ENCODE assay signal across 8 cellular contexts in genomic region chr9:17578911-17579793, GRCh38. TPM values are rescaled to one million over a fixed set of nuclear protein-coding genes. Genes with fewer than 3 reads are reported as not detected.
DNase-seq lines count a peak whose midpoint lies in the region; ATAC-seq and TF ChIP-seq lines count a peak whose summit lies in the region.

TSS of gene SH3GL2 (plus strand) at chr9:17579066.

- whole genome bisulfite sequencing in heart right ventricle, 2 donors: 1% methylated on average over 105 to 109 of the region's 109 CpGs

- POLR2A ChIA-PET in CD4-positive, alpha-beta memory T cell (lab: Charles Lee; ENCODE audit: partially characterized antibody): no interaction called here

- peak; percentile 66 for ATAC-seq in GM19463 (IDR thresholded peaks at IDR 0.05; ENCODE audit: unreplicated experiment)
- ATAC-seq in heart right ventricle: peak; percentile 50 to 94 (median 76)
- ATAC-seq in GM21786 (IDR thresholded peaks at IDR 0.05; ENCODE audit: unreplicated experiment): no peak

- peaks cover 0 to 22% (median 7%) of the 10 kb centered on the region in 8 donors for H3K9me3 Mint-ChIP-seq in CD4-positive, alpha-beta memory T cell
- H3K9me3 Mint-ChIP-seq in activated T-helper 2 cell treated with anti-CD3 and anti-CD28 coated beads, Interferon-gamma antibody, Interleukin-2, Interleukin-4, amounts not matched to agents 10 μg/mL and 5 μg/mL and 100 μg/mL, durations not matched to agents 14 hours and 24 hours and 36 hours: no peaks in the 10 kb centered on the region
- no peaks in the 10 kb centered on the region for H3K9me3 Mint-ChIP-seq in progenitor cell of endocrine pancreas (ENCODE audit: low read depth)

- no peaks in the 10 kb centered on the region for H3K9me3 ChIP-seq in CD4-positive, alpha-beta memory T cell (ENCODE audit: control insufficient read depth in 1 of 2, low read length in 2 of 2)
- no peaks in the 10 kb centered on the region for H3K9me3 ChIP-seq in heart right ventricle

- no peak within 1 kb of the TSS for H3K27ac ChIP-seq in CD4-positive, alpha-beta memory T cell (ENCODE audit: low read depth, low read length)
- peak within 1 kb of the TSS in 2 of 10 donors; percentile 4 to 14 for H3K27ac ChIP-seq in heart right ventricle

- H3K4me1 ChIP-seq in CD4-positive, alpha-beta memory T cell (ENCODE audit: insufficient read depth, low read length): no peaks in the 10 kb centered on the region
- peaks cover 0 to 12% (median 6%) of the 10 kb centered on the region in 9 donors for H3K4me1 ChIP-seq in heart right ventricle

- peaks cover 16% of the 10 kb centered on the region in 2 donors for H3K27me3 Mint-ChIP-seq in CD4-positive, alpha-beta memory T cell
- H3K27me3 Mint-ChIP-seq in activated T-helper 2 cell treated with anti-CD3 and anti-CD28 coated beads, Interferon-gamma antibody, Interleukin-2, Interleukin-4, amounts not matched to agents 10 μg/mL and 5 μg/mL and 100 μg/mL, durations not matched to agents 14 hours and 24 hours and 36 hours (ENCODE audit: low read depth): peaks cover 24% of the 10 kb centered on the region
- H3K27me3 Mint-ChIP-seq in progenitor cell of endocrine pancreas: peaks cover 67% of the 10 kb centered on the region

- H3K27ac Mint-ChIP-seq in CD4-positive, alpha-beta memory T cell: no peak within 1 kb of the TSS
- no peak within 1 kb of the TSS for H3K27ac Mint-ChIP-seq in activated T-helper 2 cell treated with anti-CD3 and anti-CD28 coated beads, Interferon-gamma antibody, Interleukin-2, Interleukin-4, amounts not matched to agents 10 μg/mL and 5 μg/mL and 100 μg/mL, durations not matched to agents 14 hours and 24 hours and 36 hours
- no peak within 1 kb of the TSS for H3K27ac Mint-ChIP-seq in progenitor cell of endocrine pancreas

- peaks cover 0 to 9% (median 2%) of the 10 kb centered on the region in 4 donors for H3K4me1 Mint-ChIP-seq in CD4-positive, alpha-beta memory T cell
- H3K4me1 Mint-ChIP-seq in activated T-helper 2 cell treated with anti-CD3 and anti-CD28 coated beads, Interferon-gamma antibody, Interleukin-2, Interleukin-4, amounts not matched to agents 10 μg/mL and 5 μg/mL and 100 μg/mL, durations not matched to agents 14 hours and 24 hours and 36 hours (ENCODE audit: low read depth): peaks cover 4% of the 10 kb centered on the region
- H3K4me1 Mint-ChIP-seq in progenitor cell of endocrine pancreas (ENCODE audit: low read depth): no peaks in the 10 kb centered on the region

- H3K36me3 Mint-ChIP-seq in CD4-positive, alpha-beta memory T cell: no peaks in the 10 kb centered on the region
- H3K36me3 Mint-ChIP-seq in activated T-helper 2 cell treated with anti-CD3 and anti-CD28 coated beads, Interferon-gamma antibody, Interleukin-2, Interleukin-4, amounts not matched to agents 10 μg/mL and 5 μg/mL and 100 μg/mL, durations not matched to agents 14 hours and 24 hours and 36 hours (ENCODE audit: low read depth): no peaks in the 10 kb centered on the region
- no peaks in the 10 kb centered on the region for H3K36me3 Mint-ChIP-seq in progenitor cell of endocrine pancreas (ENCODE audit: insufficient read depth)

- no peak within 1 kb of the TSS for H3K4me3 ChIP-seq in CD4-positive, alpha-beta memory T cell (ENCODE audit: low read length in 2 of 2)
- H3K4me3 ChIP-seq in heart right ventricle: peak within 1 kb of the TSS; percentile 16 to 59 (median 53)

- TF ChIP-seq CTCF in heart right ventricle (IDR thresholded peaks at IDR 0.05): no peak
- TF ChIP-seq CTCF in progenitor cell of endocrine pancreas (IDR thresholded peaks at IDR 0.05; ENCODE audit: unreplicated experiment): peak; percentile 6

- CTCF ChIA-PET in CD4-positive, alpha-beta memory T cell (lab: Charles Lee; ENCODE audit: partially characterized antibody): no interaction called here

- H3K27me3 ChIP-seq in CD4-positive, alpha-beta memory T cell (ENCODE audit: insufficient read depth, low read length): no peaks in the 10 kb centered on the region
- peaks cover 6 to 59% (median 39%) of the 10 kb centered on the region in 7 donors for H3K27me3 ChIP-seq in heart right ventricle

- no peak for DNase-seq in CD4-positive, alpha-beta memory T cell
- DNase-seq in NCI-H1436 (lab: John Stamatoyannopoulos, UW) (peak; percentile 89), heart right ventricle (peak in 1 of 2 donors; percentile 28), progenitor cell of endocrine pancreas (ENCODE audit: low spot score, unreplicated experiment) (peak; percentile 67), KG1 (lab: John Stamatoyannopoulos, UW) (no peak)
- peak; percentile 8 for DNase-seq in activated T-helper 2 cell treated with anti-CD3 and anti-CD28 coated beads, Interferon-gamma antibody, Interleukin-2, Interleukin-4, amounts not matched to agents 10 μg/mL and 5 μg/mL and 100 μg/mL, durations not matched to agents 14 hours and 24 hours and 36 hours (ENCODE audit: low spot score)

- intact Hi-C loops in CD4-positive, alpha-beta memory T cell (cut with micrococcal nuclease): no loop called here
- intact Hi-C loops in activated T-helper 2 cell treated with anti-CD3 and anti-CD28 coated beads, Interferon-gamma antibody, Interleukin-2, Interleukin-4, amounts not matched to agents 10 μg/mL and 5 μg/mL and 100 μg/mL, durations not matched to agents 14 hours and 24 hours and 36 hours (cut with micrococcal nuclease): no loop called here
- intact Hi-C loops in heart right ventricle (cut with DNase I): no loop called here

- no peaks in the 10 kb centered on the region for H3K36me3 ChIP-seq in CD4-positive, alpha-beta memory T cell (ENCODE audit: insufficient read depth, low read length)
- H3K36me3 ChIP-seq in heart right ventricle: no peaks in the 10 kb centered on the region

- peak within 1 kb of the TSS in 6 of 8 donors; percentile 35 to 63 (median 60) for H3K4me3 Mint-ChIP-seq in CD4-positive, alpha-beta memory T cell
- H3K4me3 Mint-ChIP-seq in activated T-helper 2 cell treated with anti-CD3 and anti-CD28 coated beads, Interferon-gamma antibody, Interleukin-2, Interleukin-4, amounts not matched to agents 10 μg/mL and 5 μg/mL and 100 μg/mL, durations not matched to agents 14 hours and 24 hours and 36 hours (ENCODE audit: low read depth): peak within 1 kb of the TSS; percentile 52
- H3K4me3 Mint-ChIP-seq in progenitor cell of endocrine pancreas (ENCODE audit: low read depth): peak within 1 kb of the TSS; percentile 74

RNA-seq across cellular contexts. Expression of gene SH3GL2, which starts in this region (rescaled TPM):
- not detected for total RNA-seq in CD4-positive, alpha-beta memory T cell
- polyA plus RNA-seq in CD4-positive, alpha-beta memory T cell: not detected
- not detected in 2 replicates for total RNA-seq in activated T-helper 2 cell treated with anti-CD3 and anti-CD28 coated beads, Interferon-gamma antibody, Interleukin-2, Interleukin-4, amounts not matched to agents 10 μg/mL and 5 μg/mL and 100 μg/mL, durations not matched to agents 14 hours and 24 hours and 36 hours
- total RNA-seq in heart right ventricle: 10 to 100 TPM in 2 of 10 donors, 1 to 10 TPM in 7, not detected in 1; 1.1 to 14.6 (median 9.5) TPM
- polyA plus RNA-seq in heart right ventricle: 1 to 10 TPM in 1 of 2 donors, under 1 TPM in 1; 0.73 to 2.1 TPM
- 2.1 and 3.3 TPM in 2 replicates for total RNA-seq in progenitor cell of endocrine pancreas

Comparison
In these comparisons a context has a peak if more than half of its experiments do, and no peak if none do; other contexts are left out.
1. Peak in DNase-seq in activated T-helper 2 cell treated with anti-CD3 and anti-CD28 coated beads, Interferon-gamma antibody, Interleukin-2, Interleukin-4, amounts not matched to agents 10 μg/mL and 5 μg/mL and 100 μg/mL, durations not matched to agents 14 hours and 24 hours and 36 hours; RNA of the gene not detected or under 1 TPM.
2. DNase-seq: peak in NCI-H1436 (single experiment) and progenitor cell of endocrine pancreas (single experiment); none in CD4-positive, alpha-beta memory T cell (0 of 5) and KG1 (single experiment).
3. H3K4me3 ChIP-seq: peak in heart right ventricle (10 of 10); none in CD4-positive, alpha-beta memory T cell (0 of 2).
4. Peak in every context shown above with its lines, with median percentiles within 50 percentile points of each other: H3K4me3 Mint-ChIP-seq.